13 cellular contexts compared by ENCODE assay signal in genomic region chr20:4835244-4836177, GRCh38. TPM values are rescaled to one million over a fixed set of nuclear protein-coding genes. Genes with fewer than 3 reads are reported as not detected.
A peak's percentile ranks its signal among the peaks of the same experiment; 100 is the strongest.
DNase-seq lines count a peak whose midpoint lies in the region; ATAC-seq, FAIRE-seq and TF ChIP-seq lines count a peak whose summit lies in the region.
"Had no signal": no experiment of that assay in that cellular context is flagged by ENCODE, and none has a peak within 500 bp of the region (broad histone marks: within the 10 kb centered on the region; RNA-seq: fewer than 3 reads in every experiment).

No MANE protein-coding gene starts in this region.

- H3K79me2 ChIP-seq in HepG2 (ENCODE audit: insufficient read depth, low read length) (no peaks in the 10 kb centered on the region), PC-9 (ENCODE audit: low read depth) (no peaks in the 10 kb centered on the region)

- no TSS peak for BruUV-seq in HepG2 (replicated peaks; lab: Mats Ljungman, UMichigan)
- BruUV-seq in PC-9 (replicated peaks; lab: Mats Ljungman, UMichigan) = no TSS peak

- peak; percentile 95 for FAIRE-seq in endometrium (lab: Jason Lieb, UNC)
- FAIRE-seq in HepG2 (lab: Jason Lieb, UNC) = no peak

- H3K36me3 ChIP-seq in HepG2 (replicated peaks in 1 of 2; ENCODE audit: control insufficient read depth in 1 of 2, insufficient read depth in 2 of 2, low read length in 2 of 2) (no peaks in the 10 kb centered on the region), PC-9 (ENCODE audit: low read depth) (no peaks in the 10 kb centered on the region), H7 (replicated peaks; ENCODE audit: control insufficient read depth, insufficient read depth, low read length) (no peaks in the 10 kb centered on the region)

- H3K9me3 ChIP-seq in HepG2 (ENCODE audit: low read length) = no peaks in the 10 kb centered on the region
- no peaks in the 10 kb centered on the region for H3K9me3 ChIP-seq in PC-9 (ENCODE audit: insufficient read depth, low read depth)

- peaks cover 2 to 14% of the 10 kb centered on the region in 2 experiments; a peak in 3 of 5 replicates for H3K27me3 ChIP-seq in HepG2 (ENCODE audit: control insufficient read depth in 1 of 2, insufficient read depth in 2 of 2, low read length in 2 of 2)
- H3K27me3 ChIP-seq in PC-9 (ENCODE audit: insufficient read depth, low read depth) = peaks cover 4% of the 10 kb centered on the region; the same call in 1 of the 2 replicates
- H3K27me3 ChIP-seq in H7 (ENCODE audit: control insufficient read depth, insufficient read depth, low read length) = no peaks in the 10 kb centered on the region

- no peak overlapping the region for H3K4me3 ChIP-seq in HepG2 (replicated peaks in 1 of 3; ENCODE audit: insufficient read depth in 1 of 3, low read depth in 2 of 3, low read length in 3 of 3)
- no peak overlapping the region for H3K4me3 ChIP-seq in PC-9
- H3K4me3 ChIP-seq in H7 (ENCODE audit: insufficient read depth, low read depth, low read length) = no peak overlapping the region
- H3K4me3 ChIP-seq: smooth muscle cell had no signal

- H2AFZ ChIP-seq in HepG2 (ENCODE audit: low read length) (no peak overlapping the region), PC-9 (no peak overlapping the region)

- H3K9me2 ChIP-seq in PC-9 (ENCODE audit: insufficient read depth) = no peaks in the 10 kb centered on the region

- intact Hi-C loops in HepG2 (cut with micrococcal nuclease; ENCODE audit: unreplicated experiment) (no loop called here), PC-9 (cut with micrococcal nuclease; ENCODE audit: unreplicated experiment) (no loop called here)

- H3K4me1 ChIP-seq in HepG2 (ENCODE audit: insufficient read depth, low read length) (no peaks in the 10 kb centered on the region), PC-9 (replicated peaks; ENCODE audit: insufficient read depth) (no peaks in the 10 kb centered on the region)

- POLR2A ChIA-PET in HepG2 (lab: Yijun Ruan, JAX) (no interaction called here), PC-9 (lab: Charles Lee; ENCODE audit: unreplicated experiment) (no interaction called here)

- TF ChIP-seq CTCF in HepG2 (CRISPR knock-in tag; IDR thresholded peaks at IDR 0.05) (no peak), PC-9 (conservative IDR thresholded peaks at IDR 0.05) (no peak)

- TF ChIP-seq RAD21 in Ishikawa (IDR thresholded peaks at IDR 0.05; ENCODE audit: low read depth) = no peak
- no peak for TF ChIP-seq RAD21 in HepG2 (CRISPR knock-in tag; IDR thresholded peaks at IDR 0.05)

- H3K4me2 ChIP-seq in HepG2 (ENCODE audit: low read depth, low read length) (no peak overlapping the region), PC-9 (no peak overlapping the region)
- H3K4me2 ChIP-seq: smooth muscle cell had no signal

- TF ChIP-seq EP300 in Ishikawa (IDR thresholded peaks at IDR 0.05; ENCODE audit: borderline replicate concordance) (no peak), HepG2 (IDR thresholded peaks at IDR 0.05; ENCODE audit: low read depth in 2 of 2, low read length in 2 of 2) (no peak), HepG2 (CRISPR knock-in tag; IDR thresholded peaks at IDR 0.05; ENCODE audit: borderline replicate concordance) (no peak)

- DNase-seq in HepG2 (ENCODE audit: low spot score) = no peak
- DNase-seq in substantia nigra (lab: John Stamatoyannopoulos, UW) = peak in 25 of 49 donors; percentile 10 to 56 (median 25)
- no peak for DNase-seq in NOMO-1 (lab: John Stamatoyannopoulos, UW; ENCODE audit: unreplicated experiment in 2 of 2)
- DNase-seq in PC-9 = no peak
- no peak for DNase-seq in H7
- DNase-seq: activated naive CD4-positive, alpha-beta T cell treated with Interleukin-2 at 50 U/mL for 16 hours; CD8-positive, alpha-beta memory T cell; naive thymus-derived CD8-positive, alpha-beta T cell had no signal

- WGBS in HepG2 (ENCODE audit: low lambda C conversion rate) = 44% methylated on average over 16 of the region's 16 CpGs

- H4K20me1 ChIP-seq in HepG2 (ENCODE audit: insufficient read depth, low read length) (no peaks in the 10 kb centered on the region), PC-9 (ENCODE audit: insufficient read depth) (no peaks in the 10 kb centered on the region)

- in situ Hi-C loops in HepG2 (cut with HindIII; ENCODE audit: extremely low pct_ligation_motif_present, low pct_unique_long_range_greater_than_20kb) = no loop called here

- H3K27ac ChIP-seq in HepG2 (ENCODE audit: extremely low read length, insufficient read depth, low read length) (no peak overlapping the region), substantia nigra (ENCODE audit: low read depth, low read length, poor library complexity, severe bottlenecking) (no peak overlapping the region), PC-9 (no peak overlapping the region)

- TF ChIP-seq POLR2A in HepG2 (IDR thresholded peaks at IDR 0.05; ENCODE audit: insufficient read depth in 1 of 2, low read depth in 2 of 2, low read length in 2 of 2) = no peak

- H3K9ac ChIP-seq in HepG2 (ENCODE audit: insufficient read depth, low read depth, low read length) = no peak overlapping the region

- CTCF ChIA-PET in HepG2 (lab: Yijun Ruan, JAX; ENCODE audit: low intra/inter-chr PET ratio, low total read pairs) (no interaction called here), PC-9 (lab: Charles Lee) (no interaction called here)

- H3F3A ChIP-seq in PC-9 (ENCODE audit: insufficient read depth, low read depth) = no peaks in the 10 kb centered on the region

- ATAC-seq in HepG2 (peak; percentile 25), GM21515 (IDR thresholded peaks at IDR 0.05; ENCODE audit: unreplicated experiment) (no peak)
- ATAC-seq: HCT116; naive thymus-derived CD8-positive, alpha-beta T cell had no signal

TF ChIP-seq in Ishikawa, 13 proteins besides CTCF, POLR2A, EP300 and RAD21:
- TF ChIP-seq USF1 (IDR thresholded peaks at IDR 0.05) = no peak
- no peak for TF ChIP-seq MAX (IDR thresholded peaks at IDR 0.05)
- TF ChIP-seq TCF12 (IDR thresholded peaks at IDR 0.05; ENCODE audit: low read depth) = no peak
- TF ChIP-seq EGR1 (IDR thresholded peaks at IDR 0.05) = peak; percentile 73
- no peak for TF ChIP-seq CREB1 (IDR thresholded peaks at IDR 0.05; ENCODE audit: low read depth)
- no peak for TF ChIP-seq ZBTB7A (IDR thresholded peaks at IDR 0.05; ENCODE audit: low read depth)
- TF ChIP-seq TAF1 (IDR thresholded peaks at IDR 0.05; ENCODE audit: low read depth) = no peak
TF ChIP-seq in Ishikawa: peak in this region for 1.

TF ChIP-seq in HepG2, 621 proteins besides CTCF, POLR2A, EP300 and RAD21:
- TF ChIP-seq ZNF652 (CRISPR knock-in tag; IDR thresholded peaks at IDR 0.05; ENCODE audit: borderline replicate concordance, low read depth) (0 out of 2 replicates have a peak, but pooled peaks have one; percentile 50), NR2C2 (CRISPR knock-in tag; IDR thresholded peaks at IDR 0.05; ENCODE audit: borderline replicate concordance) (no peak)

RNA-seq across cellular contexts. Expression of gene RASSF2, which starts 12.1 kb away (rescaled TPM):
- total RNA-seq in HepG2 (2016; rRNA removed; fragmentation: Illumina TruSeq; extraction: Trizol) (0.53 and 0.83 TPM in 2 replicates), PC-9 (2021) (8.2 and 9.4 TPM in 2 replicates)
- under 0.01 and 0.09 TPM in 2 replicates for total RNA-seq in HepG2 (2016; cell fraction: cytosol; rRNA removed; fragmentation: Illumina TruSeq; extraction: Trizol; ENCODE audit: low read depth)
- total RNA-seq in HepG2 (2016; cell fraction: insoluble cytoplasmic fraction; rRNA removed; fragmentation: Illumina TruSeq; extraction: Trizol) = 0.61 and 0.86 TPM in 2 replicates
- 0.25 and 0.31 TPM in 2 replicates for total RNA-seq in HepG2 (2016; cell fraction: membrane; rRNA removed; fragmentation: Illumina TruSeq; extraction: Trizol)
- 0.19 and 0.44 TPM in 2 replicates for total RNA-seq in HepG2 (2016; cell fraction: nucleus; rRNA removed; fragmentation: Illumina TruSeq; extraction: Trizol)
- polyA plus RNA-seq in HepG2 (2011; rRNA removed) = 0.09 and 0.16 TPM in 2 replicates
- 0.09 and 0.10 TPM in 2 replicates for polyA plus RNA-seq in HepG2 (2011; cell fraction: cytosol; rRNA removed)
- 0.11 and 0.19 TPM in 2 replicates for polyA plus RNA-seq in HepG2 (2011; cell fraction: nucleus; rRNA removed)
- polyA plus RNA-seq in HepG2 (2012) = 0.05 and 0.08 TPM in 2 replicates
- 0.06 and 0.08 TPM in 2 replicates for polyA plus RNA-seq in HepG2 (2016; cell fraction: cytosol; fragmentation: Illumina TruSeq; extraction: Trizol; ENCODE audit: low read depth)
- polyA plus RNA-seq in HepG2 (2016; cell fraction: insoluble cytoplasmic fraction; fragmentation: Illumina TruSeq; extraction: Trizol; ENCODE audit: low read depth) = 0.59 and 0.73 TPM in 2 replicates
- 0.10 and 0.11 TPM in 2 replicates for polyA plus RNA-seq in HepG2 (2016; cell fraction: membrane; fragmentation: Illumina TruSeq; extraction: Trizol; ENCODE audit: low read depth)
- polyA plus RNA-seq in HepG2 (2016; cell fraction: nucleus; fragmentation: Illumina TruSeq; extraction: Trizol; ENCODE audit: insufficient read depth, low read depth) = 0.48 and 0.55 TPM in 2 replicates
- 0.06 TPM in 1 of 2 replicates, not detected in the other for polyA minus RNA-seq in HepG2 (2011; rRNA and poly(A)+ RNA removed; ENCODE audit: low replicate concordance)
- polyA minus RNA-seq in HepG2 (2011; cell fraction: cytosol; rRNA and poly(A)+ RNA removed) = 0.10 TPM in 1 of 2 replicates, not detected in the other
- polyA minus RNA-seq in HepG2 (2011; cell fraction: nucleus; rRNA and poly(A)+ RNA removed) = 0.12 and 0.13 TPM in 2 replicates
- 4.9 and 6.6 TPM in 2 replicates for total RNA-seq in H7 (2014; rRNA removed; shearing (Covaris generic))

Comparison
In these comparisons a context has a peak if more than half of its experiments do, and no peak if none do; other contexts are left out.
1. DNase-seq: peak in substantia nigra (25 of 49); none in HepG2 (single experiment), NOMO-1 (0 of 2), PC-9 (0 of 2) and H7 (single experiment).